19 cellular contexts compared by ENCODE assay signal in the genomic region with DNA sequence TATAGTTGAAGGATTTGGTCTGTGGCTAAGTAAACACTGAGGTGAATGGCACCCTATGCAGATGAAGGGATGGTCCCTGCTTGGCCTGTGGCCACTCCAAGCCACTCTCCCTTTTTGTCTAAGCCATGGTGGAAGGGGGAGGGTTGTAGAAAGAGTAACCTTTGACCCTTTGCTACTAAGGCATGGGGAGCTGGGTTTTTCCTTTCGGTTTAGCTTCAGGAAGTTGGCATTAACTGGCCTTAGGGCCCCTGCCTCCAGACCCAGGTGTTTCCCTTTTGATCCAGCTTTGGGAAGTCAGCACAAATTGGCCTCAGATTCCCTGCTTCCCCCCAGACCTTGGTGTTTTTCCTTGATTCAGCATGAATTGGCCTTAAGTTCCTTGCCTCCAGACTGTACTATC.
"Had no signal": no experiment of that assay in that cellular context is flagged by ENCODE, and none has a peak within 500 bp of the region (broad histone marks: within the 10 kb centered on the region; RNA-seq: fewer than 3 reads in every experiment).

No MANE protein-coding gene starts in this region.

- H3K36me3 ChIP-seq: brain microvascular endothelial cell, colonic mucosa, neural progenitor cell had no signal

- H3K9me3 ChIP-seq: colonic mucosa, esophagus muscularis mucosa, stomach had no signal

- H3K4me2 ChIP-seq: neural progenitor cell had no signal

- H3K4me1 ChIP-seq: colonic mucosa had no signal

- DNase-seq: activated CD4-positive, alpha-beta memory T cell treated with anti-CD3 and anti-CD28 coated beads, Interleukin-2, amount 10 ng/mL, durations not matched to agents 7 days and 5 days; activated CD4-positive, alpha-beta T cell treated with anti-CD3 and anti-CD28 coated beads for 48 hours; activated CD4-positive, CD25-positive, alpha-beta regulatory T cell; activated CD8-positive, alpha-beta memory T cell treated with anti-CD3 and anti-CD28 coated beads, Interleukin-2, amount 10 ng/mL, durations not matched to agents 7 days and 5 days; activated naive CD4-positive, alpha-beta T cell treated with anti-CD3 and anti-CD28 coated beads for 36 hours; activated T-cell treated with anti-CD3 and anti-CD28 coated beads, Interleukin-2, amount 50 U/mL, for 1 hour; brain microvascular endothelial cell; colonic mucosa; hypothalamus; islet precursor cell; naive thymus-derived CD4-positive, alpha-beta T cell; right cardiac atrium; stimulated activated CD4-positive, alpha-beta T cell treated with anti-CD3 and anti-CD28 coated beads, Interleukin-4, amount 100 ng/mL, for 1 hour; stomach; T-helper 1 cell; T-helper 9 cell had no signal

- H3K27me3 ChIP-seq: brain microvascular endothelial cell, colonic mucosa, esophagus muscularis mucosa, neural progenitor cell, stomach had no signal

- H3K4me3 ChIP-seq: colonic mucosa, esophagus muscularis mucosa, neural progenitor cell, skin epidermis, stomach had no signal

- ATAC-seq: activated CD8-positive, alpha-beta memory T cell treated with anti-CD3 and anti-CD28 coated beads, Interleukin-2, amount 10 ng/mL, durations not matched to agents 7 days and 5 days; naive thymus-derived CD4-positive, alpha-beta T cell; right cardiac atrium had no signal

- H3K27ac ChIP-seq: brain microvascular endothelial cell, colonic mucosa, esophagus muscularis mucosa, neural progenitor cell, stomach had no signal

- H3K9ac ChIP-seq: neural progenitor cell had no signal

- H2AFZ ChIP-seq: neural progenitor cell had no signal
